In genomic region chr5:94505327-94506080, GRCh38 we compare ENCODE assay signal across 21 cellular contexts.
"Had no signal": no experiment of that assay in that cellular context is flagged by ENCODE, and none has a peak within 500 bp of the region (broad histone marks: within the 10 kb centered on the region; RNA-seq: fewer than 3 reads in every experiment).

No MANE protein-coding gene starts in this region.

- FAIRE-seq: endothelial cell of umbilical vein, keratinocyte had no signal

- H3K36me3 Mint-ChIP-seq: activated naive CD4-positive, alpha-beta T cell treated with anti-CD3 and anti-CD28 coated beads, Interleukin-2, amount 50 U/mL, for 24 hours; memory B cell had no signal

- H3K27me3 ChIP-seq: esophagus squamous epithelium, testis, upper lobe of right lung had no signal

- DNase-seq: activated B cell treated with CpG ODN at 0.5 μM for 24 hours; activated CD4-positive, alpha-beta T cell treated with anti-CD3 and anti-CD28 coated beads for 48 hours; activated CD8-positive, alpha-beta memory T cell treated with anti-CD3 and anti-CD28 coated beads, Interleukin-2, amount 50 U/mL, for 4 hours; activated CD8-positive, alpha-beta T cell treated with anti-CD3 and anti-CD28 coated beads, Interleukin-2, amount 10 ng/mL, durations not matched to agents 7 days and 5 days; activated effector memory CD4-positive, alpha-beta T cell treated with anti-CD3 and anti-CD28 coated beads, Interleukin-2, amount 50 U/mL, for 16 hours; activated T-cell treated with anti-CD3 and anti-CD28 coated beads, Interleukin-2, amount 50 U/mL, for 48 hours; esophagus squamous epithelium; left ventricle myocardium superior; nucleus accumbens; right cardiac atrium; stimulated activated naive CD8-positive, alpha-beta T cell treated with anti-CD3 and anti-CD28 coated beads, Interleukin-15, amount 100 ng/mL, for 72 hours; testis; upper lobe of right lung had no signal

- H3K4me1 Mint-ChIP-seq: activated B cell treated with CpG ODN at 0.5 μM for 24 hours; activated naive CD4-positive, alpha-beta T cell treated with anti-CD3 and anti-CD28 coated beads, Interleukin-2, amount 50 U/mL, for 24 hours; memory B cell; nephron; stimulated activated naive CD8-positive, alpha-beta T cell treated with anti-CD3 and anti-CD28 coated beads, Interleukin-15, amount 100 ng/mL, for 72 hours had no signal

- H3K9me3 Mint-ChIP-seq: activated B cell treated with CpG ODN at 0.5 μM for 24 hours; activated naive CD4-positive, alpha-beta T cell treated with anti-CD3 and anti-CD28 coated beads, Interleukin-2, amount 50 U/mL, for 24 hours; memory B cell; nephron; stimulated activated naive CD8-positive, alpha-beta T cell treated with anti-CD3 and anti-CD28 coated beads, Interleukin-15, amount 100 ng/mL, for 72 hours had no signal

- H3K4me3 Mint-ChIP-seq: activated B cell treated with CpG ODN at 0.5 μM for 24 hours; activated CD8-positive, alpha-beta T cell treated with anti-CD3 and anti-CD28 coated beads, Interleukin-2, amount 10 ng/mL, durations not matched to agents 7 days and 5 days; activated naive CD4-positive, alpha-beta T cell treated with anti-CD3 and anti-CD28 coated beads, Interleukin-2, amount 50 U/mL, for 24 hours; memory B cell; nephron; stimulated activated naive CD8-positive, alpha-beta T cell treated with anti-CD3 and anti-CD28 coated beads, Interleukin-15, amount 100 ng/mL, for 72 hours had no signal

- H3K9me3 ChIP-seq: esophagus squamous epithelium, prostate gland, testis, upper lobe of right lung had no signal

- ATAC-seq: activated CD8-positive, alpha-beta T cell treated with anti-CD3 and anti-CD28 coated beads, Interleukin-2, amount 10 ng/mL, durations not matched to agents 7 days and 5 days; left ventricle myocardium superior; right cardiac atrium; stimulated activated naive CD8-positive, alpha-beta T cell treated with anti-CD3 and anti-CD28 coated beads, Interleukin-15, amount 100 ng/mL, for 72 hours; upper lobe of right lung had no signal

- H3K4me1 ChIP-seq: esophagus squamous epithelium, prostate gland, testis, upper lobe of right lung had no signal

- H3K4me3 ChIP-seq: coronary artery, esophagus squamous epithelium, prostate gland, smooth muscle cell, testis, upper lobe of right lung had no signal

- H3K4me2 ChIP-seq: smooth muscle cell had no signal

- H3K27ac Mint-ChIP-seq: activated B cell treated with CpG ODN at 0.5 μM for 24 hours; activated CD8-positive, alpha-beta T cell treated with anti-CD3 and anti-CD28 coated beads, Interleukin-2, amount 10 ng/mL, durations not matched to agents 7 days and 5 days; activated naive CD4-positive, alpha-beta T cell treated with anti-CD3 and anti-CD28 coated beads, Interleukin-2, amount 50 U/mL, for 24 hours; memory B cell; nephron; stimulated activated naive CD8-positive, alpha-beta T cell treated with anti-CD3 and anti-CD28 coated beads, Interleukin-15, amount 100 ng/mL, for 72 hours had no signal

- H3K27ac ChIP-seq: coronary artery, esophagus squamous epithelium, prostate gland, testis, upper lobe of right lung had no signal

- H3K36me3 ChIP-seq: esophagus squamous epithelium, prostate gland, upper lobe of right lung had no signal

- H3K27me3 Mint-ChIP-seq: activated B cell treated with CpG ODN at 0.5 μM for 24 hours; activated naive CD4-positive, alpha-beta T cell treated with anti-CD3 and anti-CD28 coated beads, Interleukin-2, amount 50 U/mL, for 24 hours; memory B cell; stimulated activated naive CD8-positive, alpha-beta T cell treated with anti-CD3 and anti-CD28 coated beads, Interleukin-15, amount 100 ng/mL, for 72 hours had no signal
